8 cellular contexts compared by ENCODE assay signal in the genomic region with DNA sequence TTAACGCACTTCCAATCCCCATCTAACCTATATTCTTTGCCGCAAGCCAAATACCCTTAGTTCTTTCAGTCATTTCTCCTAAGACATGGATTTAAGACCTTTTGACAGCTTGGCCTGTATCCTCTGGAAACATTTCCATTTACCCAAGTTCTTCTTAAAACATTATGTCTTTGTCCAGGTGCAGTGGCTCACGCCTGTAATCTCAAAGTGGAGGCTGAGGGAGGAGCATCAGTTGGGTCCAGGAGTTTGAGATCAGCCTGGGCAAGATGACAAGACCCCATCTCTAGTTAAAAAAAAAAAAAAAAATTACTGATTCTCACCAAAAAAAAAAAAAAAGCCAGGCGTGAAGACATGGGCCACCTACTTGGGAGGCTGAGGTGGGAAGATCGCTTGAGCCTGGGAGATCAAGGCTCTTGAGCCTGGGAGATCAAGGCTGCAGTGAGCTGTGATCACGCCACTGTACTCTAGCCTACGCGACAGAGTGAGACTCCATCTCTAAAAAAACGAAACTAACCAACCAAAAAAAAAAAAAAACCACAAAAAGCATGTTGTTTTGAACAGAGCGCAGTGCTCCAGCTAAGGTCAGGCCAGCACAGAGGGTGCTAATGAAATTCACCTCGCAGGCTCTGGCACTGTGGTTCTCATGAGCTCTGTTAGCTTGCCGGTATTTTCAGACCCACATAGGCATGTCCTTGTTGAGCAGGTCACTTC. TPM values are rescaled to one million over a fixed set of nuclear protein-coding genes. Genes with fewer than 3 reads are reported as not detected.
A peak's percentile ranks its signal among the peaks of the same experiment; 100 is the strongest.
DNase-seq lines count a peak whose midpoint lies in the region; ATAC-seq, FAIRE-seq and TF ChIP-seq lines count a peak whose summit lies in the region.

No MANE protein-coding gene starts in this region.

- H3K9me3 ChIP-seq in HUES48 (ENCODE audit: control insufficient read depth, insufficient read depth, low read length), result no peaks in the 10 kb centered on the region
- no peaks in the 10 kb centered on the region for H3K9me3 ChIP-seq in endothelial cell of umbilical vein (replicated peaks; ENCODE audit: control insufficient read depth, insufficient read depth, low read length)
- no peaks in the 10 kb centered on the region for H3K9me3 ChIP-seq in skeletal muscle tissue (ENCODE audit: control insufficient read depth in 3 of 3, low read length in 3 of 3)

- DNase-seq in activated CD4-positive, alpha-beta T cell treated with anti-CD3 and anti-CD28 coated beads, Interleukin-2, amount 50 U/mL, for 48 hours, result peak; percentile 37 to 57
- DNase-seq in endothelial cell of umbilical vein (ENCODE audit: low read depth, low spot score) (no peak), NCI-H1105 treated with DMSO at 0.1 percent for 48 hours (lab: John Stamatoyannopoulos, UW) (no peak), NCI-H1436 (lab: John Stamatoyannopoulos, UW) (no peak), foreskin fibroblast (no peak)

- TF ChIP-seq POLR2A in endothelial cell of umbilical vein (IDR thresholded peaks at IDR 0.05; ENCODE audit: low read depth, low read length), result no peak

- TF ChIP-seq CTCF in endothelial cell of umbilical vein (IDR thresholded peaks at IDR 0.05; ENCODE audit: extremely low read depth in 1 of 2, insufficient read depth in 1 of 2, low read depth in 1 of 2, low read length in 2 of 2) (no peak), foreskin fibroblast (IDR thresholded peaks at IDR 0.05; ENCODE audit: low read depth, low read length) (no peak)

- dilution Hi-C loops in endothelial cell of umbilical vein (cut with MboI; ENCODE audit: extremely low pct_ligation_motif_present, low sequenced_read_pairs), result no loop called here

- ATAC-seq in GM19025 (IDR thresholded peaks at IDR 0.05; ENCODE audit: low read depth, unreplicated experiment), result peak; percentile 35

- H3K4me1 ChIP-seq in HUES48 (ENCODE audit: control insufficient read depth, insufficient read depth, low read length) (peaks cover 34% of the 10 kb centered on the region), endothelial cell of umbilical vein (ENCODE audit: control insufficient read depth, extremely low read depth, insufficient read depth, low read length) (peaks cover 34% of the 10 kb centered on the region), skeletal muscle tissue (ENCODE audit: control insufficient read depth in 3 of 3, insufficient read depth in 3 of 3, low read length in 3 of 3) (peaks cover 15 to 29% (median 22%) of the 10 kb centered on the region in 3 donors)

- CTCF ChIA-PET in endothelial cell of umbilical vein (lab: Charles Lee), result interaction anchor here (0.9 to 17.5 kb wide), 8 partner anchors 8 to 373 kb away, joined by 3 to 1536 read pairs (median 10); partner anchors contain the start of gene NUAK2

- H3K36me3 ChIP-seq in HUES48 (ENCODE audit: control insufficient read depth, insufficient read depth, low read length), result no peaks in the 10 kb centered on the region
- H3K36me3 ChIP-seq in endothelial cell of umbilical vein (ENCODE audit: control insufficient read depth in 2 of 2, extremely low read depth in 1 of 2, insufficient read depth in 2 of 2, low read length in 2 of 2), result no peaks in the 10 kb centered on the region
- H3K36me3 ChIP-seq in skeletal muscle tissue (ENCODE audit: control insufficient read depth in 3 of 3, insufficient read depth in 3 of 3, low read length in 3 of 3), result no peaks in the 10 kb centered on the region

- H3K9ac ChIP-seq in HUES48 (ENCODE audit: low read depth, low read length), result no peak overlapping the region
- H3K9ac ChIP-seq in endothelial cell of umbilical vein (replicated peaks; ENCODE audit: extremely low read depth, insufficient read depth, low read length), result no peak overlapping the region
- H3K9ac ChIP-seq in skeletal muscle tissue (ENCODE audit: low read depth in 1 of 3, low read length in 3 of 3), result peak overlapping the region in 1 of 3 donors; percentile 69

- no peak overlapping the region for H2AFZ ChIP-seq in endothelial cell of umbilical vein (ENCODE audit: low read depth, low read length)

- intact Hi-C loops in endothelial cell of umbilical vein (cut with micrococcal nuclease), result no loop called here

- POLR2A ChIA-PET in endothelial cell of umbilical vein (lab: Charles Lee), result interaction anchor here (0.6 to 1.6 kb wide), 6 partner anchors 9 to 163 kb away, joined by 3 to 7 read pairs (median 6); partner anchors contain the start of gene NUAK2

- H3K79me2 ChIP-seq in endothelial cell of umbilical vein (ENCODE audit: control insufficient read depth, insufficient read depth, low read length), result no peaks in the 10 kb centered on the region

- H3K9me1 ChIP-seq in endothelial cell of umbilical vein (replicated peaks; ENCODE audit: control insufficient read depth, extremely low read depth, insufficient read depth, low read length), result no peaks in the 10 kb centered on the region

- peak; percentile 64 for FAIRE-seq in endothelial cell of umbilical vein (lab: Jason Lieb, UNC)

- H3K27ac ChIP-seq in HUES48 (ENCODE audit: low read depth, low read length), result peak overlapping the region; percentile 89
- H3K27ac ChIP-seq in endothelial cell of umbilical vein (ENCODE audit: insufficient read depth, low read depth, low read length), result peak overlapping the region; percentile 45
- H3K27ac ChIP-seq in skeletal muscle tissue (ENCODE audit: low read depth, low read length), result peak overlapping the region; percentile 48

- H4K20me1 ChIP-seq in endothelial cell of umbilical vein (replicated peaks; ENCODE audit: control insufficient read depth, extremely low read depth, insufficient read depth, low read length), result no peaks in the 10 kb centered on the region

- BruUV-seq in endothelial cell of umbilical vein (replicated peaks; lab: Mats Ljungman, UMichigan), result no TSS peak

- H3K4me3 ChIP-seq in HUES48 (ENCODE audit: low read depth, low read length) (no peak overlapping the region), endothelial cell of umbilical vein (replicated peaks in 1 of 3; ENCODE audit: insufficient read depth in 1 of 3, low read depth in 1 of 3, low read length in 3 of 3) (no peak overlapping the region), skeletal muscle tissue (ENCODE audit: low read length in 3 of 3) (no peak overlapping the region), foreskin fibroblast (ENCODE audit: low read depth in 1 of 2, low read length in 2 of 2) (no peak overlapping the region)

- H3K4me2 ChIP-seq in endothelial cell of umbilical vein (ENCODE audit: insufficient read depth, low read length), result peak overlapping the region; percentile 12

- H3K27me3 ChIP-seq in HUES48 (ENCODE audit: control insufficient read depth, insufficient read depth, low read length), result no peaks in the 10 kb centered on the region
- no peaks in the 10 kb centered on the region for H3K27me3 ChIP-seq in endothelial cell of umbilical vein (ENCODE audit: control insufficient read depth in 2 of 2, insufficient read depth in 2 of 2, low read length in 2 of 2)
- no peaks in the 10 kb centered on the region for H3K27me3 ChIP-seq in skeletal muscle tissue (ENCODE audit: control insufficient read depth in 3 of 3, insufficient read depth in 3 of 3, low read length in 3 of 3)

TF ChIP-seq in endothelial cell of umbilical vein, 7 proteins besides CTCF, POLR2A, EP300 and RAD21:
- TF ChIP-seq JUN (IDR thresholded peaks at IDR 0.05; ENCODE audit: borderline replicate concordance, insufficient read depth, insufficient read length, low read depth) (no peak), MYC (IDR thresholded peaks at IDR 0.05; ENCODE audit: low read depth, low read length) (no peak), GATA2 (IDR thresholded peaks at IDR 0.05; ENCODE audit: insufficient read depth, insufficient read length, low read depth, low read length) (no peak), POLR2AphosphoS5 (IDR thresholded peaks at IDR 0.05; ENCODE audit: insufficient read depth, low read depth, low read length) (no peak), EZH2 (IDR thresholded peaks at IDR 0.05; ENCODE audit: borderline replicate concordance, low read depth, low read length, severe bottlenecking) (no peak), FOS (IDR thresholded peaks at IDR 0.05; ENCODE audit: borderline replicate concordance, insufficient read depth, low read length) (no peak)
- TF ChIP-seq, protein P1, sequence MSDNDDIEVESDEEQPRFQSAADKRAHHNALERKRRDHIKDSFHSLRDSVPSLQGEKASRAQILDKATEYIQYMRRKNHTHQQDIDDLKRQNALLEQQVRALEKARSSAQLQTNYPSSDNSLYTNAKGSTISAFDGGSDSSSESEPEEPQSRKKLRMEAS (IDR thresholded peaks at IDR 0.05; ENCODE audit: insufficient read depth, insufficient read length), result no peak

RNA-seq across cellular contexts. Expression of gene NUAK2, which starts 36.0 kb away (rescaled TPM):
- total RNA-seq in endothelial cell of umbilical vein (2.3 and 2.5 TPM in 2 replicates), skeletal muscle tissue (1.0 TPM)
- 1.5 and 1.8 TPM in 2 replicates for polyA plus RNA-seq in endothelial cell of umbilical vein
- polyA plus RNA-seq in endothelial cell of umbilical vein (2011; cell fraction: cytosol; rRNA removed), result 1.1 and 1.3 TPM in 2 replicates
- 1.5 and 1.6 TPM in 2 replicates for polyA plus RNA-seq in endothelial cell of umbilical vein (2011; cell fraction: nucleus; rRNA removed)
- 1.3 and 1.4 TPM in 2 replicates for polyA plus RNA-seq in endothelial cell of umbilical vein (2012)
- polyA minus RNA-seq in endothelial cell of umbilical vein, result 2.1 and 2.2 TPM in 2 replicates
- polyA minus RNA-seq in endothelial cell of umbilical vein (2011; cell fraction: cytosol; rRNA and poly(A)+ RNA removed), result 7.4 TPM
- polyA minus RNA-seq in endothelial cell of umbilical vein (2011; cell fraction: nucleus; rRNA and poly(A)+ RNA removed), result 1.8 TPM in 2 replicates

RNA-seq across cellular contexts. Expression of gene TMCC2, which starts 57.8 kb away (rescaled TPM):
- total RNA-seq in endothelial cell of umbilical vein, result 2.0 and 2.1 TPM in 2 replicates
- 2.0 TPM in 2 replicates for polyA plus RNA-seq in endothelial cell of umbilical vein
- polyA plus RNA-seq in endothelial cell of umbilical vein (2011; cell fraction: cytosol; rRNA removed), result 1.8 and 1.9 TPM in 2 replicates
- 1.5 and 1.8 TPM in 2 replicates for polyA plus RNA-seq in endothelial cell of umbilical vein (2011; cell fraction: nucleus; rRNA removed)
- polyA plus RNA-seq in endothelial cell of umbilical vein (2012), result 1.2 and 1.4 TPM in 2 replicates
- 2.2 and 2.4 TPM in 2 replicates for polyA minus RNA-seq in endothelial cell of umbilical vein
- 2.8 TPM for polyA minus RNA-seq in endothelial cell of umbilical vein (2011; cell fraction: cytosol; rRNA and poly(A)+ RNA removed)
- 0.29 and 1.3 TPM in 2 replicates for polyA minus RNA-seq in endothelial cell of umbilical vein (2011; cell fraction: nucleus; rRNA and poly(A)+ RNA removed)
- total RNA-seq in skeletal muscle tissue, result 15.1 TPM

Comparison
In these comparisons a context has a peak if more than half of its experiments do, and no peak if none do; other contexts are left out.
1. DNase-seq: peak in activated CD4-positive, alpha-beta T cell treated with anti-CD3 and anti-CD28 coated beads, Interleukin-2, amount 50 U/mL, for 48 hours (2 of 2); none in endothelial cell of umbilical vein (single experiment), NCI-H1105 treated with DMSO at 0.1 percent for 48 hours (single experiment), NCI-H1436 (single experiment) and foreskin fibroblast (0 of 2).
2. Peak in every context shown above with its lines, with median percentiles within 50 percentile points of each other: H3K27ac ChIP-seq.